In genomic region chr6:31597006-31597405, GRCh38 we compare ENCODE assay signal across 6 cellular contexts. TPM values are rescaled to one million over a fixed set of nuclear protein-coding genes. Genes with fewer than 3 reads are reported as not detected.
DNase-seq lines count a peak whose midpoint lies in the region; ATAC-seq lines count a peak whose summit lies in the region.

No MANE protein-coding gene starts in this region.

- in situ Hi-C loops in SK-MEL-5 (cut with HindIII; ENCODE audit: low pct_unique_long_range_greater_than_20kb, low sequenced_read_pairs): no loop called here

- ATAC-seq in activated CD4-positive, CD25-positive, alpha-beta regulatory T cell treated with anti-CD3 and anti-CD28 coated beads, Interleukin-2, amount 50 U/mL, for 24 hours: peak; percentile 75 to 85
- no peak for ATAC-seq in GM18520 (IDR thresholded peaks at IDR 0.05; ENCODE audit: unreplicated experiment)

- no peak for DNase-seq in activated CD4-positive, CD25-positive, alpha-beta regulatory T cell (lab: John Stamatoyannopoulos, UW)
- DNase-seq in SK-MEL-5 (ENCODE audit: low read depth, low spot score): peak; percentile 68
- peak; percentile 58 for DNase-seq in glomerular visceral epithelial cell (ENCODE audit: extremely low spot score)
- DNase-seq in T-helper 9 cell: no peak

RNA-seq across cellular contexts. Expression of gene NCR3, which starts 4.2 kb away (rescaled TPM):
- not detected in 2 replicates for total RNA-seq in SK-MEL-5 (2014; rRNA removed; shearing (Covaris generic))
- polyA plus RNA-seq in SK-MEL-5 (2015; cell fraction: cytosol; rRNA removed): not detected in 2 replicates
- not detected in 2 replicates for polyA plus RNA-seq in SK-MEL-5 (2015; cell fraction: nucleus; rRNA removed)

RNA-seq across cellular contexts. Expression of gene LST1, which starts 10.9 kb away (rescaled TPM):
- total RNA-seq in SK-MEL-5 (2014; rRNA removed; shearing (Covaris generic)): not detected in 2 replicates
- polyA plus RNA-seq in SK-MEL-5 (2015; cell fraction: cytosol; rRNA removed): 0.05 TPM in 1 of 2 replicates, not detected in the other
- polyA plus RNA-seq in SK-MEL-5 (2015; cell fraction: nucleus; rRNA removed): 2.1 TPM in 1 of 2 replicates, not detected in the other

RNA-seq across cellular contexts. Expression of gene LTB, which starts 14.8 kb away (rescaled TPM):
- total RNA-seq in SK-MEL-5 (2014; rRNA removed; shearing (Covaris generic)): not detected in 2 replicates
- not detected in 2 replicates for polyA plus RNA-seq in SK-MEL-5 (2015; cell fraction: cytosol; rRNA removed)
- not detected in 2 replicates for polyA plus RNA-seq in SK-MEL-5 (2015; cell fraction: nucleus; rRNA removed)

RNA-seq across cellular contexts. Expression of gene AIF1, which starts 18.0 kb away (rescaled TPM):
- total RNA-seq in SK-MEL-5 (2014; rRNA removed; shearing (Covaris generic)): not detected in 2 replicates
- polyA plus RNA-seq in SK-MEL-5 (2015; cell fraction: cytosol; rRNA removed): not detected in 2 replicates
- not detected in 2 replicates for polyA plus RNA-seq in SK-MEL-5 (2015; cell fraction: nucleus; rRNA removed)

RNA-seq across cellular contexts. Expression of gene TNF, which starts 21.6 kb away (rescaled TPM):
- total RNA-seq in SK-MEL-5 (2014; rRNA removed; shearing (Covaris generic)): not detected in 2 replicates
- not detected in 2 replicates for polyA plus RNA-seq in SK-MEL-5 (2015; cell fraction: cytosol; rRNA removed)
- polyA plus RNA-seq in SK-MEL-5 (2015; cell fraction: nucleus; rRNA removed): not detected in 2 replicates

Comparison
In these comparisons a context has a peak if more than half of its experiments do, and no peak if none do; other contexts are left out.
1. DNase-seq: peak in SK-MEL-5 (single experiment) and glomerular visceral epithelial cell (single experiment); none in activated CD4-positive, CD25-positive, alpha-beta regulatory T cell (0 of 4) and T-helper 9 cell (single experiment).